Comparison of ENCODE assay signal across 9 cellular contexts in the genomic region with DNA sequence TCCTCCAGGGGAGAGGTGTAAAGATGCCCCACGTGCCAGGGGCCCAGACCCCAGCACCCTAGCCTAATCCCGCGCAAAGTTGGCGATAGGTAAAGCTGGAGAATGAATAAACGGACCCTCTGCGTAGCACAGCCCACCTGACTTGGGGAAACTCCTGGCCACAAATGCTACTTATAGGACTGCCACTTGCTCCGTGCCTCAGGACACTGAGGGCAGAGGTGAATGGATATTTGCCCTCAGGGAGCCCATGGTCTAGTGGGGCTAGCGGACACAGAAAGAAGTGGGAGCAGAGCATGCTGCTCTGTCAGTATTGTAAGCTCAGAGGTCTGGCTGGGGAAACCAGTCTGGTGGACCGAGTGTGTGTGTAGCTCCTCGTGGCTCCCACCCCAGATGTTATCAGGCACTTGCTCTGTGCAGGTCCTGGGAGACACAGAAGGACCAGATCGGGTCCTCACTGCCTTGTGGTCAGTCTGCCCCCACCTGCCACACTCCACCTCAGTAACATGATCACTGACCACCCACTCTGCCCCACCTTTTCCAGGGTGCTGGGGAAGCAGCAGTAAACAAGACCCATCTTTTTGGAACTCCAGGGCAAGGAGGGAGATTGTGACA. TPM values are rescaled to one million over a fixed set of nuclear protein-coding genes. Genes with fewer than 3 reads are reported as not detected.
DNase-seq lines count a peak whose midpoint lies in the region; ATAC-seq, FAIRE-seq and TF ChIP-seq lines count a peak whose summit lies in the region.
"Had no signal": no experiment of that assay in that cellular context is flagged by ENCODE, and none has a peak within 500 bp of the region (broad histone marks: within the 10 kb centered on the region; RNA-seq: fewer than 3 reads in every experiment).

No MANE protein-coding gene starts in this region.

- H3K4me1 ChIP-seq in ES-I3 (ENCODE audit: insufficient read depth, low read length) (peaks cover 10% of the 10 kb centered on the region), MM.1S (ENCODE audit: low read length) (peaks cover 52% of the 10 kb centered on the region)

- no peaks in the 10 kb centered on the region for H3K36me3 Mint-ChIP-seq in natural killer cell treated with Interleukin-12 subunit alpha and Interleukin-12 subunit beta and Interleukin-15 and Interleukin-18, amount 100 ng/mL, for 72 hours

- no peak for TF ChIP-seq CTCF in MM.1S (IDR thresholded peaks at IDR 0.05; ENCODE audit: low read length)
- no peak for TF ChIP-seq CTCF in dorsolateral prefrontal cortex (IDR thresholded peaks at IDR 0.05 in 54 of 56, conservative IDR thresholded peaks at IDR 0.05 in 2 of 56; ENCODE audit: low read depth in 1 of 56, partially characterized antibody in 56 of 56)

- no peaks in the 10 kb centered on the region for H3K27me3 ChIP-seq in MM.1S (replicated peaks; ENCODE audit: insufficient read depth, low read length)
- no peaks in the 10 kb centered on the region for H3K27me3 ChIP-seq in dorsolateral prefrontal cortex

- H3K9me2 ChIP-seq in MM.1S (replicated peaks; ENCODE audit: insufficient read depth, low read length), result no peaks in the 10 kb centered on the region

- DNase-seq in MM.1S, result peak; percentile 30
- no peak for DNase-seq in dorsolateral prefrontal cortex
- no peak for DNase-seq in natural killer cell treated with Interleukin-12 subunit alpha and Interleukin-12 subunit beta and Interleukin-15 and Interleukin-18, amount 100 ng/mL, for 72 hours (ENCODE audit: low spot score)
- DNase-seq in frontal cortex (ENCODE audit: low spot score in 2 of 2), result no peak
- no peak for DNase-seq in KG1 (lab: John Stamatoyannopoulos, UW)
- DNase-seq in NCI-H1694 (lab: John Stamatoyannopoulos, UW), result no peak

- H3K9me3 ChIP-seq in ES-I3 (ENCODE audit: control insufficient read depth, insufficient read depth, low read length) (no peaks in the 10 kb centered on the region), MM.1S (replicated peaks; ENCODE audit: insufficient read depth, low read length) (no peaks in the 10 kb centered on the region)

- no peaks in the 10 kb centered on the region for H3K27me3 Mint-ChIP-seq in natural killer cell treated with Interleukin-12 subunit alpha and Interleukin-12 subunit beta and Interleukin-15 and Interleukin-18, amount 100 ng/mL, for 72 hours

- H4K20me1 ChIP-seq in MM.1S (ENCODE audit: insufficient read depth, low read length), result no peaks in the 10 kb centered on the region

- ATAC-seq in natural killer cell treated with Interleukin-12 subunit alpha and Interleukin-12 subunit beta and Interleukin-15 and Interleukin-18, amount 100 ng/mL, for 72 hours, result no peak
- no peak for ATAC-seq in GM21786 (IDR thresholded peaks at IDR 0.05; ENCODE audit: unreplicated experiment)

- peaks cover 53% of the 10 kb centered on the region for H3K79me2 ChIP-seq in MM.1S (ENCODE audit: low read length)

- H3K36me3 ChIP-seq in ES-I3 (ENCODE audit: insufficient read depth, low read length) (no peaks in the 10 kb centered on the region; the same call in 1 of the 2 replicates), MM.1S (replicated peaks; ENCODE audit: insufficient read depth, low read length) (peaks cover 10% of the 10 kb centered on the region)

- H3F3A ChIP-seq in MM.1S (ENCODE audit: insufficient read depth, low read length), result peaks cover 55% of the 10 kb centered on the region

- H3K4me3 ChIP-seq in MM.1S (ENCODE audit: low read length), result peak overlapping the region; percentile 98
- H3K4me3 ChIP-seq in dorsolateral prefrontal cortex, result peak overlapping the region; percentile 71 to 94 (median 88)

- FAIRE-seq in frontal cortex (lab: Jason Lieb, UNC), result no peak

- peak overlapping the region; percentile 100 for H3K4me2 ChIP-seq in MM.1S (ENCODE audit: low read depth, low read length)

- H3K27ac ChIP-seq in MM.1S (ENCODE audit: low read length) (peak overlapping the region; percentile 98), dorsolateral prefrontal cortex (peak overlapping the region in 50 of 59 donors; percentile 4 to 90 (median 73))

- no peaks in the 10 kb centered on the region for H3K9me3 Mint-ChIP-seq in natural killer cell treated with Interleukin-12 subunit alpha and Interleukin-12 subunit beta and Interleukin-15 and Interleukin-18, amount 100 ng/mL, for 72 hours

- peak overlapping the region; percentile 92 for H3K27ac Mint-ChIP-seq in natural killer cell treated with Interleukin-12 subunit alpha and Interleukin-12 subunit beta and Interleukin-15 and Interleukin-18, amount 100 ng/mL, for 72 hours

- H3K9ac ChIP-seq in ES-I3 (ENCODE audit: low read depth, low read length), result peak overlapping the region; percentile 80
- peak overlapping the region; percentile 99 for H3K9ac ChIP-seq in MM.1S (ENCODE audit: low read length)

- peak overlapping the region; percentile 90 for H3K4me3 Mint-ChIP-seq in natural killer cell treated with Interleukin-12 subunit alpha and Interleukin-12 subunit beta and Interleukin-15 and Interleukin-18, amount 100 ng/mL, for 72 hours

- peaks cover 53 to 65% of the 10 kb centered on the region in 2 donors for H3K4me1 Mint-ChIP-seq in natural killer cell treated with Interleukin-12 subunit alpha and Interleukin-12 subunit beta and Interleukin-15 and Interleukin-18, amount 100 ng/mL, for 72 hours (ENCODE audit: low read depth in 2 of 2)

- no peak overlapping the region for H2AFZ ChIP-seq in MM.1S (ENCODE audit: low read length)

- intact Hi-C loops in dorsolateral prefrontal cortex (cut with DNase I), result loop anchor here in 1 of 2 donors (2.0 kb wide), 1 partner anchor 19 kb away; the partner anchor contains the start of gene PRR7

RNA-seq across cellular contexts. Expression of gene GRK6, which starts 0.8 kb away (rescaled TPM):
- total RNA-seq in dorsolateral prefrontal cortex (10 to 100 TPM; 25.6 to 45.9 (median 34.0) TPM), frontal cortex (25.7 TPM)
- total RNA-seq in natural killer cell treated with Interleukin-12 subunit alpha and Interleukin-12 subunit beta and Interleukin-15 and Interleukin-18, amount 100 ng/mL, for 72 hours, result 100 to 1,000 TPM in 1 of 2 donors, 10 to 100 TPM in 1; 58.1 to 113 TPM

RNA-seq across cellular contexts. Expression of gene F12, which starts 18.0 kb away (rescaled TPM):
- total RNA-seq in dorsolateral prefrontal cortex (10 to 100 TPM in 15 of 120 experiments, 1 to 10 TPM in 105; 1.8 to 14.5 (median 7.5) TPM), frontal cortex (2.4 TPM)
- total RNA-seq in natural killer cell treated with Interleukin-12 subunit alpha and Interleukin-12 subunit beta and Interleukin-15 and Interleukin-18, amount 100 ng/mL, for 72 hours, result under 1 TPM in 1 of 2 donors, not detected in 1; 0.45 TPM

RNA-seq across cellular contexts. Expression of gene PRR7, which starts 19.3 kb away (rescaled TPM):
- 10 to 100 TPM in 119 of 120 experiments, 1 to 10 TPM in 1; 8.4 to 26.6 (median 16.7) TPM for total RNA-seq in dorsolateral prefrontal cortex
- total RNA-seq in natural killer cell treated with Interleukin-12 subunit alpha and Interleukin-12 subunit beta and Interleukin-15 and Interleukin-18, amount 100 ng/mL, for 72 hours, result 1 to 10 TPM in 1 of 2 donors, under 1 TPM in 1; 0.83 to 2.6 TPM
- 12.2 TPM for total RNA-seq in frontal cortex

RNA-seq across cellular contexts. Expression of gene PFN3, which starts 26.9 kb away (rescaled TPM):
- total RNA-seq in dorsolateral prefrontal cortex, result not detected
- total RNA-seq in natural killer cell treated with Interleukin-12 subunit alpha and Interleukin-12 subunit beta and Interleukin-15 and Interleukin-18, amount 100 ng/mL, for 72 hours, result not detected
- 0.82 TPM for total RNA-seq in frontal cortex
- total RNA-seq: subcutaneous adipose tissue had no signal

RNA-seq across cellular contexts. Expression of gene SLC34A1, which starts 43.1 kb away (rescaled TPM):
- total RNA-seq in dorsolateral prefrontal cortex (not detected), frontal cortex (not detected)
- not detected for total RNA-seq in natural killer cell treated with Interleukin-12 subunit alpha and Interleukin-12 subunit beta and Interleukin-15 and Interleukin-18, amount 100 ng/mL, for 72 hours
- total RNA-seq: subcutaneous adipose tissue had no signal
